Comparison of ENCODE assay signal across 17 cellular contexts in genomic region chr7:17725761-17726160, GRCh38.
"Had no signal": no experiment of that assay in that cellular context is flagged by ENCODE, and none has a peak within 500 bp of the region (broad histone marks: within the 10 kb centered on the region; RNA-seq: fewer than 3 reads in every experiment).

No MANE protein-coding gene starts in this region.

- ATAC-seq: activated CD8-positive, alpha-beta memory T cell treated with anti-CD3 and anti-CD28 coated beads, Interleukin-2, amount 10 ng/mL, durations not matched to agents 7 days and 5 days; naive thymus-derived CD4-positive, alpha-beta T cell; right lobe of liver; stimulated activated naive CD8-positive, alpha-beta T cell treated with anti-CD3 and anti-CD28 coated beads, Interleukin-15, Interleukin-2, amounts not matched to agents 100 U/mL and 50 U/mL, for 24 hours had no signal

- H3K36me3 Mint-ChIP-seq: activated CD8-positive, alpha-beta memory T cell treated with anti-CD3 and anti-CD28 coated beads, Interleukin-2, amount 10 ng/mL, durations not matched to agents 7 days and 5 days; activated naive CD8-positive, alpha-beta T cell; mesothelial cell of epicardium; naive thymus-derived CD4-positive, alpha-beta T cell had no signal

- H3K4me1 Mint-ChIP-seq: activated CD8-positive, alpha-beta memory T cell treated with anti-CD3 and anti-CD28 coated beads, Interleukin-2, amount 10 ng/mL, durations not matched to agents 7 days and 5 days; naive thymus-derived CD4-positive, alpha-beta T cell had no signal

- H3K4me3 ChIP-seq: ascending aorta, right lobe of liver, thoracic aorta had no signal

- H3K27ac Mint-ChIP-seq: activated CD8-positive, alpha-beta memory T cell treated with anti-CD3 and anti-CD28 coated beads, Interleukin-2, amount 10 ng/mL, durations not matched to agents 7 days and 5 days; activated naive CD8-positive, alpha-beta T cell; mesothelial cell of epicardium; progenitor cell of endocrine pancreas had no signal

- DNase-seq: activated CD4-positive, alpha-beta T cell treated with anti-CD3 and anti-CD28 coated beads for 1 hour; activated CD4-positive, alpha-beta T cell treated with anti-CD3 and anti-CD28 coated beads, Interleukin-2, amount 50 U/mL, for 48 hours; activated CD8-positive, alpha-beta memory T cell treated with anti-CD3 and anti-CD28 coated beads, Interleukin-2, amount 10 ng/mL, durations not matched to agents 7 days and 5 days; activated gamma-delta T cell; activated T-cell treated with anti-CD3 and anti-CD28 coated beads, Interleukin-2, amount 50 U/mL, for 48 hours; hippocampal formation; kidney glomerular epithelial cell; naive thymus-derived CD4-positive, alpha-beta T cell; right lobe of liver; stimulated activated CD4-positive, alpha-beta T cell treated with anti-CD3 and anti-CD28 coated beads, Interleukin-2, amount 100 ng/mL, for 48 hours; stimulated activated naive CD8-positive, alpha-beta T cell treated with anti-CD3 and anti-CD28 coated beads, Interleukin-15, Interleukin-2, amounts not matched to agents 100 U/mL and 50 U/mL, for 24 hours; T-helper 9 cell had no signal

- H3K27me3 Mint-ChIP-seq: progenitor cell of endocrine pancreas had no signal

- H3K4me3 Mint-ChIP-seq: activated CD8-positive, alpha-beta memory T cell treated with anti-CD3 and anti-CD28 coated beads, Interleukin-2, amount 10 ng/mL, durations not matched to agents 7 days and 5 days; activated naive CD8-positive, alpha-beta T cell; mesothelial cell of epicardium; naive thymus-derived CD4-positive, alpha-beta T cell had no signal
